Comparison of ENCODE assay signal across 14 cellular contexts in the genomic region with DNA sequence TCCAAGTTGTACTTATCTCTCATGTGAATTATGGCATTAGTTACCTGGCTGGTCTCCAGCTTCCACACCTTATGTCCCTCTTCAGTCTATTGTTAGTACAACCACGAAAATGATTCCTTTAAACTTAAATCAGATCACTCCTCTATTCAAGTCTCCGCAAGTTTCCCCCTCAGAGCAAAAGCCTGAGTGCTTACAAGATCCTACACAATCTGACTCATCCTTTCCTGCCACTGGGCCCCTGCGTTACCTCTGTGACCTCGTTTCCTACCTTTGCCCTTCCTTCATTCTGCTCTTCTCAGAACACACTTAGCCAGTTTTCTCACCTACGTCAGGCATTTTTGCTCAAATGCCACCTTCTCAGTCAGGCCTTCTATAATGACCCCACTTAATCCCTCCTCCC. TPM values are rescaled to one million over a fixed set of nuclear protein-coding genes. Genes with fewer than 3 reads are reported as not detected.
DNase-seq lines count a peak whose midpoint lies in the region; ATAC-seq and TF ChIP-seq lines count a peak whose summit lies in the region.
"Had no signal": no experiment of that assay in that cellular context is flagged by ENCODE, and none has a peak within 500 bp of the region (broad histone marks: within the 10 kb centered on the region; RNA-seq: fewer than 3 reads in every experiment).

No MANE protein-coding gene starts in this region.

- no peaks in the 10 kb centered on the region for H3K36me3 Mint-ChIP-seq in CD8-positive, alpha-beta T cell
- H3K36me3 Mint-ChIP-seq in T-helper 17 cell (ENCODE audit: low read depth) = peaks cover 5% of the 10 kb centered on the region
- peaks cover 0 to 8% of the 10 kb centered on the region in 2 donors for H3K36me3 Mint-ChIP-seq in activated naive CD4-positive, alpha-beta T cell treated with anti-CD3 and anti-CD28 coated beads, Interleukin-2, amount 50 U/mL, for 72 hours

- peaks cover 10% of the 10 kb centered on the region for H3K4me1 Mint-ChIP-seq in CD8-positive, alpha-beta T cell (ENCODE audit: low read depth)
- H3K4me1 Mint-ChIP-seq in T-helper 17 cell = peaks cover 15% of the 10 kb centered on the region

- POLR2A ChIA-PET in CD8-positive, alpha-beta T cell (lab: Charles Lee) = no interaction called here

- no peak for TF ChIP-seq CTCF in CD8-positive, alpha-beta T cell (IDR thresholded peaks at IDR 0.05)
- no peak for TF ChIP-seq CTCF in BE2C (IDR thresholded peaks at IDR 0.05; ENCODE audit: low read depth, low read length)

- peaks cover 2% of the 10 kb centered on the region for H3K9me3 Mint-ChIP-seq in CD8-positive, alpha-beta T cell
- H3K9me3 Mint-ChIP-seq in activated naive CD4-positive, alpha-beta T cell treated with anti-CD3 and anti-CD28 coated beads, Interleukin-2, amount 50 U/mL, for 72 hours = peaks cover 0 to 8% of the 10 kb centered on the region in 2 donors

- intact Hi-C loops in CD8-positive, alpha-beta T cell (cut with DNase I, micrococcal nuclease) = no loop called here

- peak in 2 of 7 experiments; percentile 9 to 41 for DNase-seq in CD8-positive, alpha-beta T cell
- DNase-seq in T-helper 17 cell = no peak
- peak in 1 of 2 donors; percentile 50 for DNase-seq in activated naive CD4-positive, alpha-beta T cell treated with anti-CD3 and anti-CD28 coated beads, Interleukin-2, amount 50 U/mL, for 72 hours (ENCODE audit: low spot score in 2 of 2)
- peak; percentile 41 for DNase-seq in renal cortical epithelial cell (ENCODE audit: low read depth)
- no peak for DNase-seq in BE2C
- DNase-seq in cortex of kidney (lab: John Stamatoyannopoulos, UW) = no peak
- no peak for DNase-seq in SK-N-DZ (ENCODE audit: low spot score)
- DNase-seq: brain microvascular endothelial cell, kidney, upper lobe of left lung had no signal

- no peaks in the 10 kb centered on the region for H3K27me3 ChIP-seq in CD8-positive, alpha-beta T cell (ENCODE audit: insufficient read depth, low read length)
- no peaks in the 10 kb centered on the region for H3K27me3 ChIP-seq in BE2C
- H3K27me3 ChIP-seq: brain microvascular endothelial cell, neutrophil, upper lobe of left lung had no signal

- H3K27me3 Mint-ChIP-seq in CD8-positive, alpha-beta T cell (ENCODE audit: low read depth) = peaks cover 2% of the 10 kb centered on the region
- H3K27me3 Mint-ChIP-seq in T-helper 17 cell = peaks cover 9% of the 10 kb centered on the region

- H3K27ac ChIP-seq in CD8-positive, alpha-beta T cell (ENCODE audit: low read depth, low read length) = no peak overlapping the region
- H3K27ac ChIP-seq: brain microvascular endothelial cell, neutrophil, upper lobe of left lung, VCaP had no signal

- no peak overlapping the region for H3K27ac Mint-ChIP-seq in CD8-positive, alpha-beta T cell
- peak overlapping the region; percentile 88 for H3K27ac Mint-ChIP-seq in T-helper 17 cell
- peak overlapping the region; percentile 16 to 66 for H3K27ac Mint-ChIP-seq in activated naive CD4-positive, alpha-beta T cell treated with anti-CD3 and anti-CD28 coated beads, Interleukin-2, amount 50 U/mL, for 72 hours

- no peaks in the 10 kb centered on the region for H3K4me1 ChIP-seq in CD8-positive, alpha-beta T cell (ENCODE audit: insufficient read depth, low read length)
- H3K4me1 ChIP-seq in BE2C = no peaks in the 10 kb centered on the region
- H3K4me1 ChIP-seq: upper lobe of left lung had no signal

- peak; percentile 86 for ATAC-seq in CD8-positive, alpha-beta T cell
- ATAC-seq in T-helper 17 cell (peak; percentile 87), HG02588 (IDR thresholded peaks at IDR 0.05; ENCODE audit: unreplicated experiment) (no peak)
- ATAC-seq in activated naive CD4-positive, alpha-beta T cell treated with anti-CD3 and anti-CD28 coated beads, Interleukin-2, amount 50 U/mL, for 72 hours = peak; percentile 99 to 100
- ATAC-seq: Right ventricle myocardium inferior had no signal

- no peaks in the 10 kb centered on the region for H3K36me3 ChIP-seq in CD8-positive, alpha-beta T cell (ENCODE audit: insufficient read depth, low read length)
- no peaks in the 10 kb centered on the region for H3K36me3 ChIP-seq in BE2C
- H3K36me3 ChIP-seq: brain microvascular endothelial cell, neutrophil, upper lobe of left lung had no signal

- H3K4me3 Mint-ChIP-seq in CD8-positive, alpha-beta T cell = no peak overlapping the region
- no peak overlapping the region for H3K4me3 Mint-ChIP-seq in T-helper 17 cell

- H3K9me3 ChIP-seq in CD8-positive, alpha-beta T cell (ENCODE audit: low read length) = no peaks in the 10 kb centered on the region
- no peaks in the 10 kb centered on the region for H3K9me3 ChIP-seq in T-helper 17 cell (ENCODE audit: control insufficient read depth, low read length, poor library complexity, severe bottlenecking)
- no peaks in the 10 kb centered on the region for H3K9me3 ChIP-seq in BE2C
- H3K9me3 ChIP-seq: neutrophil, upper lobe of left lung had no signal

- no peak overlapping the region for H3K4me3 ChIP-seq in CD8-positive, alpha-beta T cell (ENCODE audit: low read depth, low read length)
- H3K4me3 ChIP-seq in BE2C (ENCODE audit: low read depth, low read length) = no peak overlapping the region
- H3K4me3 ChIP-seq: upper lobe of left lung had no signal

- CTCF ChIA-PET in CD8-positive, alpha-beta T cell (lab: Charles Lee) = interaction anchor here (1.1 to 14.9 kb wide), 2 partner anchors 29 to 32 kb away, joined by 3 to 266 read pairs; no protein-coding TSS in a partner anchor

RNA-seq across cellular contexts. Expression of a gene that starts 45.1 kb away (rescaled TPM):
- 1 to 10 TPM; 3.3 to 5.6 TPM for total RNA-seq in CD8-positive, alpha-beta T cell
- total RNA-seq in T-helper 17 cell (1 to 10 TPM; 1.3 to 2.1 TPM), renal cortical epithelial cell (75.5 and 100 TPM in 2 replicates)
- 1 to 10 TPM; 2.2 to 6.4 TPM for total RNA-seq in activated naive CD4-positive, alpha-beta T cell treated with anti-CD3 and anti-CD28 coated beads, Interleukin-2, amount 50 U/mL, for 72 hours
- polyA plus RNA-seq in BE2C (2012; ENCODE audit: insufficient read depth, insufficient read length, low read depth) = not detected
- polyA plus RNA-seq in SK-N-DZ (2014; cell fraction: cytosol; rRNA removed) = not detected in 2 replicates
- not detected in 2 replicates for polyA plus RNA-seq in SK-N-DZ (2014; cell fraction: nucleus; rRNA removed)

Comparison
In these comparisons a context has a peak if more than half of its experiments do, and no peak if none do; other contexts are left out.
1. RNA of a gene that starts 45.1 kb away (total RNA-seq): 75.5 to 100 TPM in renal cortical epithelial cell; 2.2 to 6.4 TPM in activated naive CD4-positive, alpha-beta T cell treated with anti-CD3 and anti-CD28 coated beads, Interleukin-2, amount 50 U/mL, for 72 hours, 3.3 to 5.6 TPM in CD8-positive, alpha-beta T cell and 1.3 to 2.1 TPM in T-helper 17 cell; every median in the first group is over 10 times any median in the second.